ENCODE assay signal across 27 cellular contexts in the genomic region with DNA sequence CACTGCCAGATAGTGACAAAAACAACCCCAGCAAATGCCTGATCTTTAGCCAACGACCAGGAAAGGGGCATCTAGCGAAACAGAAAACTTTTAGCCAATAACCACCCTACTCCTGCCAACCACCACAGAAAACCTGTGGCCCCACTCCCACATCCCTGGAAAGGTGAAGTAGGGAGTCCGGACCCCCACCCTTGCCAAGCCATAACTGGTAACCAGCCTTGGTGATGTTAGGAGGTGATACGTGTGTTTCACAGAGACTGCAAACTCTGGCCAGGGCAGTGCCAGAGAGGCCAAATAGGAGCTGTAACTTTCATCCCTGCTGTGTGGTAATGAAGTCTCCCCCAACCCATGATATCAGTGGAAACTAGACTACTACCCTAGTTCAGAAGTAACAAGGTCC. TPM values are rescaled to one million over a fixed set of nuclear protein-coding genes. Genes with fewer than 3 reads are reported as not detected.
DNase-seq lines count a peak whose midpoint lies in the region; ATAC-seq and TF ChIP-seq lines count a peak whose summit lies in the region.
"Had no signal": no experiment of that assay in that cellular context is flagged by ENCODE, and none has a peak within 500 bp of the region (broad histone marks: within the 10 kb centered on the region; RNA-seq: fewer than 3 reads in every experiment).

No MANE protein-coding gene starts in this region.

- no peak for TF ChIP-seq CTCF in body of pancreas (IDR thresholded peaks at IDR 0.05)
- TF ChIP-seq CTCF in lung (IDR thresholded peaks at IDR 0.05; ENCODE audit: control extremely low read depth, extremely low read depth): no peak
- no peak for TF ChIP-seq CTCF in osteocyte (IDR thresholded peaks at IDR 0.05)

- CTCF ChIA-PET in T-cell (lab: Charles Lee): no interaction called here

- no peaks in the 10 kb centered on the region for H3K27me3 ChIP-seq in body of pancreas
- no peaks in the 10 kb centered on the region for H3K27me3 ChIP-seq in lung (ENCODE audit: control insufficient read depth, insufficient read depth)
- H3K27me3 ChIP-seq in aorta (ENCODE audit: control insufficient read depth in 1 of 2, insufficient read depth in 2 of 2, low read length in 1 of 2): no peaks in the 10 kb centered on the region
- H3K27me3 ChIP-seq: BE2C; BLaER1 treated with 17β-estradiol and CSF1 and Interleukin-3, amounts not matched to agents 10 nM and 100 nM had no signal

- H3K36me3 Mint-ChIP-seq in osteocyte (ENCODE audit: unreplicated experiment) (peaks cover 2% of the 10 kb centered on the region), T-cell (no peaks in the 10 kb centered on the region)
- H3K36me3 Mint-ChIP-seq: CD14-positive monocyte; CD8-positive, alpha-beta memory T cell had no signal

- DNase-seq in body of pancreas (no peak), lung (ENCODE audit: low spot score) (peak; percentile 9), osteocyte (ENCODE audit: extremely low spot score, unreplicated experiment) (peak; percentile 66), aorta (no peak), activated gamma-delta T cell treated with Interleukin-2 at 50 U/mL for 16 hours (no peak), T1000 (lab: John Stamatoyannopoulos, UW) (no peak), T-cell (no peak)
- DNase-seq: 8988T; ACHN; AML-193; BE2C; Calu3; CD4-positive, alpha-beta T cell; CD8-positive, alpha-beta memory T cell; COR-L47; DMS53; DMS79 treated with DMSO at 0.1 percent for 48 hours; GF-D8; GM23248; H7; HCEC 1CT had no signal

- H3K4me3 ChIP-seq in body of pancreas (no peak overlapping the region), lung (no peak overlapping the region), aorta (ENCODE audit: low read length in 2 of 2) (no peak overlapping the region)
- H3K4me3 ChIP-seq: A549; BLaER1 treated with 17β-estradiol and CSF1 and Interleukin-3, amounts not matched to agents 10 nM and 100 nM; GM23248 had no signal

- WGBS in body of pancreas, 2 donors: 69 to 81% methylated on average over 4 of the region's 4 CpGs
- WGBS in lung, 2 donors: 81 to 84% methylated on average over 4 of the region's 4 CpGs
- WGBS in aorta, 2 donors: 66 to 72% methylated on average over 4 of the region's 4 CpGs

- no peak overlapping the region for H3K4me3 Mint-ChIP-seq in osteocyte (ENCODE audit: unreplicated experiment)
- H3K4me3 Mint-ChIP-seq in T-cell: no peak overlapping the region
- H3K4me3 Mint-ChIP-seq: CD14-positive monocyte; CD4-positive, alpha-beta T cell; CD8-positive, alpha-beta memory T cell had no signal

- intact Hi-C loops in body of pancreas (cut with DNase I): no loop called here
- intact Hi-C loops in aorta (cut with DNase I): no loop called here

- H3K27ac Mint-ChIP-seq in osteocyte (ENCODE audit: unreplicated experiment): no peak overlapping the region
- H3K27ac Mint-ChIP-seq in T-cell: no peak overlapping the region
- H3K27ac Mint-ChIP-seq: CD14-positive monocyte; CD4-positive, alpha-beta T cell; CD8-positive, alpha-beta memory T cell had no signal

- H3K4me1 Mint-ChIP-seq in osteocyte (ENCODE audit: unreplicated experiment): peaks cover 9% of the 10 kb centered on the region
- no peaks in the 10 kb centered on the region for H3K4me1 Mint-ChIP-seq in T-cell
- H3K4me1 Mint-ChIP-seq: CD14-positive monocyte; CD8-positive, alpha-beta memory T cell had no signal

- ATAC-seq in body of pancreas (no peak), lung (ENCODE audit: insufficient read depth, low FRiP score) (no peak), aorta (ENCODE audit: low FRiP score) (peak; percentile 22), T-cell (replicated peaks in 1 of 4) (no peak)
- ATAC-seq: A549 had no signal

- H3K9me3 Mint-ChIP-seq in osteocyte (ENCODE audit: unreplicated experiment) (peaks cover 30% of the 10 kb centered on the region), T-cell (peaks cover 22 to 33% (median 29%) of the 10 kb centered on the region in 3 donors)

- H3K36me3 ChIP-seq in body of pancreas (replicated peaks in 1 of 2; ENCODE audit: insufficient read depth in 1 of 2, low read depth in 2 of 2): no peaks in the 10 kb centered on the region
- no peaks in the 10 kb centered on the region for H3K36me3 ChIP-seq in lung (ENCODE audit: control insufficient read depth in 2 of 2, insufficient read depth in 2 of 2, low read length in 2 of 2)
- H3K36me3 ChIP-seq in aorta (ENCODE audit: control insufficient read depth in 1 of 2, insufficient read depth in 2 of 2, low read length in 1 of 2): no peaks in the 10 kb centered on the region
- H3K36me3 ChIP-seq: BE2C; BLaER1 treated with 17β-estradiol and CSF1 and Interleukin-3, amounts not matched to agents 10 nM and 100 nM had no signal

- POLR2A ChIA-PET in T-cell (lab: Charles Lee): no interaction called here

- no peak for TF ChIP-seq POLR2A in body of pancreas (IDR thresholded peaks at IDR 0.05)

- peaks cover 0 to 10% (median 0%) of the 10 kb centered on the region in 3 donors for H3K9me3 ChIP-seq in body of pancreas
- peaks cover 0 to 3% of the 10 kb centered on the region in 2 donors for H3K9me3 ChIP-seq in lung (ENCODE audit: control insufficient read depth in 2 of 2, insufficient read depth in 1 of 2, low read length in 1 of 2)
- H3K9me3 ChIP-seq in aorta (ENCODE audit: control insufficient read depth, low read length): no peaks in the 10 kb centered on the region
- H3K9me3 ChIP-seq: BE2C had no signal

- H3K27me3 Mint-ChIP-seq in osteocyte (ENCODE audit: unreplicated experiment) (peaks cover 44% of the 10 kb centered on the region), T-cell (peaks cover 31 to 36% of the 10 kb centered on the region in 2 donors)

- H3K27ac ChIP-seq in body of pancreas (peak overlapping the region; percentile 44 to 92 (median 70)), lung (ENCODE audit: low read depth in 1 of 2, low read length in 1 of 2) (no peak overlapping the region), aorta (ENCODE audit: low read depth in 1 of 2, low read length in 2 of 2) (no peak overlapping the region)
- H3K27ac ChIP-seq: A549; BLaER1 treated with 17β-estradiol and CSF1 and Interleukin-3, amounts not matched to agents 10 nM and 100 nM; GM23248 had no signal

- H3K4me1 ChIP-seq in body of pancreas: peaks cover 40% of the 10 kb centered on the region
- H3K4me1 ChIP-seq in lung (ENCODE audit: control insufficient read depth in 2 of 2, insufficient read depth in 2 of 2, low read length in 2 of 2): peaks cover 0 to 1% of the 10 kb centered on the region in 2 donors
- no peaks in the 10 kb centered on the region for H3K4me1 ChIP-seq in aorta (ENCODE audit: control insufficient read depth in 1 of 2, insufficient read depth in 2 of 2, low read length in 2 of 2)
- H3K4me1 ChIP-seq: BE2C; BLaER1 treated with 17β-estradiol and CSF1 and Interleukin-3, amounts not matched to agents 10 nM and 100 nM had no signal

RNA-seq across cellular contexts. Expression of a gene that starts 27.6 kb away (rescaled TPM):
- total RNA-seq in body of pancreas (100 to 1,000 TPM in 1 of 2 donors, 10 to 100 TPM in 1; 69.0 to 183 TPM), lung (10 to 100 TPM; 22.3 to 42.7 TPM), osteocyte (not detected in 2 replicates), aorta (not detected), T-cell (not detected)
- polyA plus RNA-seq in lung (10 to 100 TPM in 1 of 2 donors, 1 to 10 TPM in 1; 4.6 to 33.8 TPM), aorta (under 1 TPM in 1 of 2 donors, not detected in 1; 0.13 TPM)
- total RNA-seq: CD4-positive, alpha-beta T cell; CD8-positive, alpha-beta memory T cell; Daoy; G401; GM23248; H1; H7 had no signal
- polyA plus RNA-seq: A549; CD14-positive monocyte; CD8-positive, alpha-beta memory T cell; GM23248 had no signal

RNA-seq across cellular contexts. Expression of a gene that starts 47.6 kb away (rescaled TPM):
- total RNA-seq in body of pancreas: 10 to 100 TPM; 12.2 to 21.5 TPM
- 10 to 100 TPM; 42.4 to 63.5 TPM for total RNA-seq in lung
- polyA plus RNA-seq in lung: 10 to 100 TPM in 1 of 2 donors, 1 to 10 TPM in 1; 8.6 to 16.2 TPM
- total RNA-seq in osteocyte: not detected in 2 replicates
- total RNA-seq in aorta: 1 to 10 TPM in 1 of 2 donors, under 1 TPM in 1; 0.69 to 2.1 TPM
- under 1 TPM in 1 of 2 donors, not detected in 1; 0.18 TPM for polyA plus RNA-seq in aorta
- not detected for total RNA-seq in T-cell
- total RNA-seq: CD4-positive, alpha-beta T cell; CD8-positive, alpha-beta memory T cell; GM23248 had no signal
- polyA plus RNA-seq: CD14-positive monocyte; CD8-positive, alpha-beta memory T cell had no signal

Comparison
In these comparisons a context has a peak if more than half of its experiments do, and no peak if none do; other contexts are left out.
1. DNase-seq: peak in lung (single experiment) and osteocyte (single experiment); none in body of pancreas (0 of 4), aorta (0 of 2), activated gamma-delta T cell treated with Interleukin-2 at 50 U/mL for 16 hours (single experiment), T1000 (single experiment) and T-cell (0 of 34).
2. H3K27ac ChIP-seq: peak in body of pancreas (4 of 4); none in lung (0 of 2) and aorta (0 of 2).
3. RNA of a gene that starts 27.6 kb away (total RNA-seq): 69.0 to 183 TPM in body of pancreas and 22.3 to 42.7 TPM in lung; not detected in osteocyte, not detected in aorta and not detected in T-cell; every median in the first group is over 10 times any median in the second.
4. RNA of a gene that starts 47.6 kb away (total RNA-seq): 42.4 to 63.5 TPM in lung and 12.2 to 21.5 TPM in body of pancreas; 0.69 to 2.1 TPM in aorta, not detected in osteocyte and not detected in T-cell; every median in the first group is over 4 times any median in the second.